10 cellular contexts compared by ENCODE assay signal in genomic region chr9:27353405-27354229, GRCh38. TPM values are rescaled to one million over a fixed set of nuclear protein-coding genes. Genes with fewer than 3 reads are reported as not detected.
DNase-seq lines count a peak whose midpoint lies in the region; ATAC-seq and TF ChIP-seq lines count a peak whose summit lies in the region.
"Had no signal": no experiment of that assay in that cellular context is flagged by ENCODE, and none has a peak within 500 bp of the region (broad histone marks: within the 10 kb centered on the region; RNA-seq: fewer than 3 reads in every experiment).

No MANE protein-coding gene starts in this region.

- H3K4me2 ChIP-seq in hepatocyte (no peak overlapping the region), smooth muscle cell (no peak overlapping the region)

- TF ChIP-seq CTCF in hepatocyte (IDR thresholded peaks at IDR 0.05; ENCODE audit: poor library complexity) (no peak), Calu3 (IDR thresholded peaks at IDR 0.05; ENCODE audit: unreplicated experiment) (no peak), smooth muscle cell (IDR thresholded peaks at IDR 0.05; ENCODE audit: borderline replicate concordance, insufficient read depth, poor library complexity, severe bottlenecking) (no peak)

- H3K36me3 Mint-ChIP-seq in Calu3 (ENCODE audit: insufficient read depth, unreplicated experiment) = no peaks in the 10 kb centered on the region

- H3K27ac ChIP-seq in HUES64 (ENCODE audit: low read depth, low read length) (peak overlapping the region; percentile 15; the same call in 1 of the 2 replicates), hepatocyte (peak overlapping the region; percentile 42), aorta (ENCODE audit: low read depth in 1 of 2, low read length in 2 of 2) (no peak overlapping the region), smooth muscle cell (ENCODE audit: low read depth) (no peak overlapping the region)

- H3K27me3 ChIP-seq in HUES64 (ENCODE audit: insufficient read depth, low read length) (no peaks in the 10 kb centered on the region), hepatocyte (no peaks in the 10 kb centered on the region), aorta (ENCODE audit: control insufficient read depth in 1 of 2, insufficient read depth in 2 of 2, low read length in 1 of 2) (no peaks in the 10 kb centered on the region), smooth muscle cell (ENCODE audit: low read depth) (no peaks in the 10 kb centered on the region)
- H3K27me3 ChIP-seq: adrenal gland had no signal

- 38% methylated on average over 6 of the region's 6 CpGs for WGBS in HUES64
- 56% methylated on average over 6 of the region's 6 CpGs for WGBS in hepatocyte (ENCODE audit: low lambda C conversion rate, missing lambda C conversion rate)
- 64 to 73% methylated on average over 5 to 6 of the region's 6 CpGs for WGBS in aorta, 2 donors
- 60% methylated on average over 6 of the region's 6 CpGs for WGBS in smooth muscle cell (ENCODE audit: low lambda C conversion rate)

- H3K4me3 ChIP-seq in HUES64 (ENCODE audit: low read length) (no peak overlapping the region), hepatocyte (no peak overlapping the region), aorta (ENCODE audit: low read length in 2 of 2) (no peak overlapping the region), smooth muscle cell (no peak overlapping the region)
- H3K4me3 ChIP-seq: adrenal gland had no signal

- H3K4me3 Mint-ChIP-seq in Calu3 (ENCODE audit: low read depth, unreplicated experiment) = no peak overlapping the region

- H3K9ac ChIP-seq in HUES64 (ENCODE audit: low read depth, low read length) (no peak overlapping the region), smooth muscle cell (ENCODE audit: low read depth) (no peak overlapping the region)

- no peaks in the 10 kb centered on the region for H4K20me1 ChIP-seq in hepatocyte (ENCODE audit: insufficient read depth, poor library complexity, severe bottlenecking)
- H4K20me1 ChIP-seq in smooth muscle cell (ENCODE audit: low read depth) = no peaks in the 10 kb centered on the region

- H3K9me3 ChIP-seq in HUES64 (ENCODE audit: insufficient read depth, low read depth, low read length) = no peaks in the 10 kb centered on the region
- H3K9me3 ChIP-seq in hepatocyte (ENCODE audit: low read depth) = no peaks in the 10 kb centered on the region
- no peaks in the 10 kb centered on the region for H3K9me3 ChIP-seq in aorta (ENCODE audit: control insufficient read depth, low read length)
- no peaks in the 10 kb centered on the region for H3K9me3 ChIP-seq in smooth muscle cell (replicated peaks; ENCODE audit: low read depth)
- H3K9me3 ChIP-seq: adrenal gland had no signal

- peaks cover 8% of the 10 kb centered on the region for H3K4me1 Mint-ChIP-seq in Calu3 (ENCODE audit: low read depth, unreplicated experiment)

- BruUV-seq in Calu3 (replicated peaks; lab: Mats Ljungman, UMichigan) = no TSS peak

- no peaks in the 10 kb centered on the region for H3K9me3 Mint-ChIP-seq in Calu3 (ENCODE audit: low read depth, unreplicated experiment)

- no peaks in the 10 kb centered on the region for H3F3A ChIP-seq in smooth muscle cell (ENCODE audit: low read depth)

- DNase-seq in hepatocyte (ENCODE audit: low spot score) (no peak), aorta (peak in 1 of 2 donors; percentile 61), ureter (ENCODE audit: low spot score) (no peak), Calu3 (no peak), smooth muscle cell (lab: John Stamatoyannopoulos, UW; ENCODE audit: unreplicated experiment) (no peak)

- H3K27ac Mint-ChIP-seq in Calu3 (ENCODE audit: unreplicated experiment) = no peak overlapping the region

- H3K36me3 ChIP-seq in HUES64 (ENCODE audit: insufficient read depth, low read length) (no peaks in the 10 kb centered on the region), hepatocyte (replicated peaks; ENCODE audit: insufficient read depth, low read depth) (no peaks in the 10 kb centered on the region), aorta (ENCODE audit: control insufficient read depth in 1 of 2, insufficient read depth in 2 of 2, low read length in 1 of 2) (no peaks in the 10 kb centered on the region), smooth muscle cell (ENCODE audit: low read depth) (no peaks in the 10 kb centered on the region)
- H3K36me3 ChIP-seq: adrenal gland had no signal

- peaks cover 11% of the 10 kb centered on the region for H3K79me2 ChIP-seq in hepatocyte
- H3K79me2 ChIP-seq in smooth muscle cell (ENCODE audit: low read depth) = no peaks in the 10 kb centered on the region

- no peak overlapping the region for H2AFZ ChIP-seq in hepatocyte
- H2AFZ ChIP-seq in smooth muscle cell (ENCODE audit: low read depth) = no peak overlapping the region

- peaks cover 25% of the 10 kb centered on the region for H3K4me1 ChIP-seq in HUES64 (ENCODE audit: insufficient read depth, low read length)
- H3K4me1 ChIP-seq in hepatocyte (ENCODE audit: insufficient read depth) = peaks cover 25% of the 10 kb centered on the region
- peaks cover 3 to 5% of the 10 kb centered on the region in 2 donors for H3K4me1 ChIP-seq in aorta (ENCODE audit: control insufficient read depth in 1 of 2, insufficient read depth in 2 of 2, low read length in 2 of 2)
- peaks cover 9% of the 10 kb centered on the region for H3K4me1 ChIP-seq in smooth muscle cell (ENCODE audit: low read depth)

- ATAC-seq in GM18498 (IDR thresholded peaks at IDR 0.05; ENCODE audit: unreplicated experiment) = peak; percentile 83
- ATAC-seq in GM21529 (IDR thresholded peaks at IDR 0.05; ENCODE audit: unreplicated experiment) = peak; percentile 75
- peak; percentile 29 for ATAC-seq in aorta (ENCODE audit: low FRiP score)

- CTCF ChIA-PET in Calu3 (lab: Charles Lee) = no interaction called here

- intact Hi-C loops in aorta (cut with DNase I) (no loop called here), Calu3 (cut with micrococcal nuclease; ENCODE audit: unreplicated experiment) (no loop called here)

- H3K9me2 ChIP-seq in hepatocyte (replicated peaks; ENCODE audit: insufficient read depth) = no peaks in the 10 kb centered on the region

- H3K27me3 Mint-ChIP-seq in Calu3 (ENCODE audit: unreplicated experiment) = no peaks in the 10 kb centered on the region

RNA-seq across cellular contexts. Expression of gene EQTN, which starts 56.7 kb away (rescaled TPM):
- polyA plus RNA-seq in HUES64 (2013, experiment 1 of 2) = not detected
- 0.63 TPM for polyA plus RNA-seq in HUES64 (2013, experiment 2 of 2)
- total RNA-seq in hepatocyte (1.1 TPM in 1 of 2 replicates, not detected in the other), aorta (under 1 TPM; 0.58 to 0.78 TPM), ureter (0.44 TPM), Calu3 (2022) (not detected in 2 replicates), smooth muscle cell (not detected in 2 replicates)
- polyA plus RNA-seq in hepatocyte (not detected in 2 replicates), aorta (under 1 TPM in 1 of 2 donors, not detected in 1; 0.59 TPM), smooth muscle cell (not detected in 2 replicates)
- total RNA-seq: adrenal gland, pulmonary artery endothelial cell had no signal

Comparison
In these comparisons a context has a peak if more than half of its experiments do, and no peak if none do; other contexts are left out.
1. ATAC-seq: peak in every context shown above with its lines; median percentile 83 in GM18498; 75 in GM21529; 29 in aorta.
2. H3K27ac ChIP-seq: peak in HUES64 (single experiment) and hepatocyte (single experiment); none in aorta (0 of 2) and smooth muscle cell (single experiment).